In genomic region chr10:29828978-29829377, GRCh38 we compare ENCODE assay signal across 26 cellular contexts.
DNase-seq lines count a peak whose midpoint lies in the region; ATAC-seq and TF ChIP-seq lines count a peak whose summit lies in the region.
"Had no signal": no experiment of that assay in that cellular context is flagged by ENCODE, and none has a peak within 500 bp of the region (broad histone marks: within the 10 kb centered on the region; RNA-seq: fewer than 3 reads in every experiment).

No MANE protein-coding gene starts in this region.

- H3K9ac ChIP-seq in DND-41 (ENCODE audit: low read depth, low read length), result no peak overlapping the region

- no peak for TF ChIP-seq CTCF in DND-41 (IDR thresholded peaks at IDR 0.05; ENCODE audit: borderline replicate concordance, extremely low read depth, low read length, poor library complexity, severe bottlenecking)

- no peaks in the 10 kb centered on the region for H3K79me2 ChIP-seq in DND-41 (ENCODE audit: insufficient read depth, low read length)

- ATAC-seq in DND-41 (ENCODE audit: insufficient read depth, low read depth) (peak; percentile 58; the same call in 2 of the 3 replicates), sciatic nerve (peak; percentile 61), HG03432 (IDR thresholded peaks at IDR 0.05; ENCODE audit: unreplicated experiment) (no peak), HG03342 (IDR thresholded peaks at IDR 0.05; ENCODE audit: unreplicated experiment) (no peak), HG03139 (IDR thresholded peaks at IDR 0.05; ENCODE audit: unreplicated experiment) (no peak)
- ATAC-seq: activated CD8-positive, alpha-beta T cell treated with anti-CD3 and anti-CD28 coated beads for 36 hours; heart left ventricle; stimulated activated naive B cell treated with anti-CD40 and anti-IgM and Interleukin-4, amounts not matched to agents 10 μg/mL and 1 μg/mL and 100 μg/mL, for 72 hours had no signal

- no peaks in the 10 kb centered on the region for H4K20me1 ChIP-seq in DND-41 (ENCODE audit: insufficient read depth, low read length)

- H3K36me3 ChIP-seq in DND-41 (ENCODE audit: insufficient read depth, low read length), result no peaks in the 10 kb centered on the region
- H3K36me3 ChIP-seq: heart left ventricle, lower lobe of right lung, pancreas, right atrium auricular region, thoracic aorta had no signal

- H3K9me3 ChIP-seq in DND-41 (ENCODE audit: insufficient read depth, low read length, severe bottlenecking), result peaks cover 10% of the 10 kb centered on the region
- H3K9me3 ChIP-seq: pancreas, thoracic aorta had no signal

- peak overlapping the region; percentile 23 for H2AFZ ChIP-seq in DND-41 (ENCODE audit: low read depth, low read length)

- H3K4me2 ChIP-seq in DND-41 (ENCODE audit: insufficient read depth, low read length), result no peak overlapping the region

- peak; percentile 32 for DNase-seq in DND-41
- DNase-seq in RPMI7951 (ENCODE audit: low read depth), result peak; percentile 21
- DNase-seq in dermis blood vessel endothelial cell, result peak; percentile 41
- DNase-seq in sciatic nerve (ENCODE audit: low spot score), result no peak
- DNase-seq: activated CD8-positive, alpha-beta T cell treated with anti-CD3 and anti-CD28 coated beads for 36 hours; activated effector memory CD4-positive, alpha-beta T cell treated with Interleukin-2 at 50 U/mL for 16 hours; activated naive CD8-positive, alpha-beta T cell treated with anti-CD3 and anti-CD28 coated beads, Interleukin-2, amount 10 ng/mL, durations not matched to agents 7 days and 5 days; DMS79 treated with DMSO at 0.1 percent for 48 hours; effector CD4-positive, alpha-beta T cell; H7; heart left ventricle; lower lobe of right lung; NCI-H1417; NCI-H2029 treated with DMSO at 0.1 percent for 48 hours; NCI-H345; NCI-H748 treated with DMSO at 0.1 percent for 48 hours; pancreas; stimulated activated CD4-positive, alpha-beta T cell treated with anti-CD3 and anti-CD28 coated beads, Interleukin-4, amount 100 ng/mL, for 24 hours; stimulated activated naive B cell treated with anti-CD40 and anti-IgM and Interleukin-4, amounts not matched to agents 10 μg/mL and 1 μg/mL and 100 μg/mL, for 72 hours had no signal

- H3K27ac ChIP-seq in DND-41 (ENCODE audit: low read length), result peak overlapping the region; percentile 38
- H3K27ac ChIP-seq: C4-2B, lower lobe of right lung, pancreas, right atrium auricular region, RWPE1, thoracic aorta had no signal

- no peaks in the 10 kb centered on the region for H3K27me3 ChIP-seq in DND-41 (ENCODE audit: insufficient read depth, low read length, poor library complexity)
- H3K27me3 ChIP-seq: heart left ventricle, pancreas, right atrium auricular region had no signal

- H3K4me3 ChIP-seq in DND-41 (ENCODE audit: low read depth in 1 of 2, low read length in 2 of 2), result no peak overlapping the region
- H3K4me3 ChIP-seq: heart left ventricle, lower lobe of right lung, pancreas, right atrium auricular region, thoracic aorta had no signal

- intact Hi-C loops in sciatic nerve (cut with DNase I), result no loop called here

- H3K4me1 ChIP-seq in DND-41 (ENCODE audit: insufficient read depth, low read length), result peaks cover 20% of the 10 kb centered on the region
- H3K4me1 ChIP-seq: pancreas, right atrium auricular region had no signal

Comparison
In these comparisons a context has a peak if more than half of its experiments do, and no peak if none do; other contexts are left out.
1. ATAC-seq: peak in DND-41 (single experiment) and sciatic nerve (single experiment); none in HG03432 (single experiment), HG03342 (single experiment) and HG03139 (single experiment).